ENCODE assay signal across 17 cellular contexts in genomic region chr1:43149889-43150288, GRCh38. TPM values are rescaled to one million over a fixed set of nuclear protein-coding genes. Genes with fewer than 3 reads are reported as not detected.
DNase-seq lines count a peak whose midpoint lies in the region; TF ChIP-seq lines count a peak whose summit lies in the region.
"Had no signal": no experiment of that assay in that cellular context is flagged by ENCODE, and none has a peak within 500 bp of the region (broad histone marks: within the 10 kb centered on the region; RNA-seq: fewer than 3 reads in every experiment).

No MANE protein-coding gene starts in this region.

- POLR2A ChIA-PET in HEK293 (lab: Yijun Ruan, JAX): no interaction called here

- H3K4me3 Mint-ChIP-seq in endothelial cell (ENCODE audit: unreplicated experiment) (no peak overlapping the region), neural crest cell (peak overlapping the region; percentile 6), Calu3 (ENCODE audit: low read depth, unreplicated experiment) (no peak overlapping the region)

- DNase-seq in NCI-H1436 (lab: John Stamatoyannopoulos, UW) (peak; percentile 30), NCI-H1436 treated with DMSO at 0.1 percent for 48 hours (lab: John Stamatoyannopoulos, UW) (no peak), endothelial cell (ENCODE audit: low spot score) (no peak), neural crest cell (ENCODE audit: low read depth, low spot score) (no peak), Calu3 (no peak)
- DNase-seq in activated CD8-positive, alpha-beta memory T cell treated with anti-CD3 and anti-CD28 coated beads, Interleukin-2, amount 50 U/mL, for 4 hours: no peak
- DNase-seq in activated CD4-positive, CD25-positive, alpha-beta regulatory T cell (lab: John Stamatoyannopoulos, UW): no peak
- DNase-seq: AML-193; CD4-positive, alpha-beta memory T cell; DMS79 treated with DMSO at 0.1 percent for 48 hours; GF-D8; H7 had no signal

- H3K27me3 Mint-ChIP-seq in endothelial cell (ENCODE audit: unreplicated experiment) (peaks cover 9% of the 10 kb centered on the region), neural crest cell (ENCODE audit: low read depth) (peaks cover 3% of the 10 kb centered on the region), Calu3 (ENCODE audit: unreplicated experiment) (peaks cover 60% of the 10 kb centered on the region)

- no peak overlapping the region for H3K27ac ChIP-seq in HEK293 (ENCODE audit: extremely low read depth, low read depth, low read length)
- H3K27ac ChIP-seq: 22Rv1, A549 had no signal

- H3K36me3 Mint-ChIP-seq in endothelial cell (ENCODE audit: low read depth, unreplicated experiment) (no peaks in the 10 kb centered on the region), neural crest cell (ENCODE audit: low read depth) (peaks cover 6% of the 10 kb centered on the region), Calu3 (ENCODE audit: insufficient read depth, unreplicated experiment) (no peaks in the 10 kb centered on the region)
- H3K36me3 Mint-ChIP-seq: CD4-positive, alpha-beta memory T cell had no signal

- H3K36me3 ChIP-seq in HEK293 (ENCODE audit: control insufficient read depth in 2 of 2, insufficient read depth in 1 of 2, low read length in 2 of 2): peaks cover 0 to 8% of the 10 kb centered on the region in 2 experiments; a peak in 1 of 3 replicates

- no TSS peak for BruUV-seq in Calu3 (replicated peaks; lab: Mats Ljungman, UMichigan)

- H3K9me3 Mint-ChIP-seq in endothelial cell (ENCODE audit: unreplicated experiment): no peaks in the 10 kb centered on the region
- H3K9me3 Mint-ChIP-seq in neural crest cell: no peaks in the 10 kb centered on the region
- no peaks in the 10 kb centered on the region for H3K9me3 Mint-ChIP-seq in Calu3 (ENCODE audit: low read depth, unreplicated experiment)
- H3K9me3 Mint-ChIP-seq: CD4-positive, alpha-beta memory T cell; GM23338 had no signal

- CTCF ChIA-PET in HEK293 (lab: Yijun Ruan, JAX): no interaction called here
- CTCF ChIA-PET in Calu3 (lab: Charles Lee): no interaction called here

- intact Hi-C loops in Calu3 (cut with micrococcal nuclease; ENCODE audit: unreplicated experiment): no loop called here

- no peaks in the 10 kb centered on the region for H3K4me1 ChIP-seq in HEK293 (ENCODE audit: control insufficient read depth, insufficient read depth, low read length)
- H3K4me1 ChIP-seq: A549 had no signal

- H3K4me3 ChIP-seq in HEK293 (ENCODE audit: low read depth, low read length): no peak overlapping the region
- H3K4me3 ChIP-seq: A549, GM23338 had no signal

- H3K9me3 ChIP-seq in HEK293 (ENCODE audit: control insufficient read depth, insufficient read depth, low read depth, low read length): no peaks in the 10 kb centered on the region
- H3K9me3 ChIP-seq: A549 had no signal

- TF ChIP-seq CTCF in HEK293 (tag by site-specific recombination; IDR thresholded peaks at IDR 0.05) (no peak), endothelial cell (IDR thresholded peaks at IDR 0.05; ENCODE audit: unreplicated experiment) (no peak), neural crest cell (conservative IDR thresholded peaks at IDR 0.05) (no peak), Calu3 (IDR thresholded peaks at IDR 0.05; ENCODE audit: unreplicated experiment) (no peak)

- H3K27ac Mint-ChIP-seq in endothelial cell (ENCODE audit: unreplicated experiment) (peak overlapping the region; percentile 24), neural crest cell (ENCODE audit: unreplicated experiment) (peak overlapping the region; percentile 21), Calu3 (ENCODE audit: unreplicated experiment) (no peak overlapping the region)
- H3K27ac Mint-ChIP-seq: CD14-positive monocyte; CD4-positive, alpha-beta memory T cell; GM23338 had no signal

- H3K4me1 Mint-ChIP-seq in endothelial cell (ENCODE audit: unreplicated experiment) (peaks cover 24% of the 10 kb centered on the region), neural crest cell (peaks cover 22% of the 10 kb centered on the region), Calu3 (ENCODE audit: low read depth, unreplicated experiment) (no peaks in the 10 kb centered on the region)

TF ChIP-seq in HEK293, 187 proteins besides CTCF, POLR2A, EP300 and RAD21:
- TF ChIP-seq EGR2 (tag by site-specific recombination; IDR thresholded peaks at IDR 0.05; ENCODE audit: low read depth): peak; percentile 72
- no peak for TF ChIP-seq YY2 (tag by site-specific recombination; IDR thresholded peaks at IDR 0.05)
- TF ChIP-seq ZFHX2 (tag by site-specific recombination; conservative IDR thresholded peaks at IDR 0.05): peak; percentile 73

RNA-seq across cellular contexts. Expression of gene EBNA1BP2, which starts 22.2 kb away (rescaled TPM):
- total RNA-seq in endothelial cell (ENCODE audit: unreplicated experiment) (41.1 TPM), neural crest cell (55.9 and 57.3 TPM in 2 replicates), Calu3 (2022) (128 and 132 TPM in 2 replicates)

RNA-seq across cellular contexts. Expression of gene CFAP57, which starts 22.2 kb away (rescaled TPM):
- 0.49 TPM for total RNA-seq in endothelial cell (ENCODE audit: unreplicated experiment)
- total RNA-seq in neural crest cell: 0.77 and 0.86 TPM in 2 replicates
- total RNA-seq in Calu3 (2022): 0.26 and 0.56 TPM in 2 replicates
- total RNA-seq: CD4-positive, alpha-beta memory T cell had no signal
